In the genomic region with DNA sequence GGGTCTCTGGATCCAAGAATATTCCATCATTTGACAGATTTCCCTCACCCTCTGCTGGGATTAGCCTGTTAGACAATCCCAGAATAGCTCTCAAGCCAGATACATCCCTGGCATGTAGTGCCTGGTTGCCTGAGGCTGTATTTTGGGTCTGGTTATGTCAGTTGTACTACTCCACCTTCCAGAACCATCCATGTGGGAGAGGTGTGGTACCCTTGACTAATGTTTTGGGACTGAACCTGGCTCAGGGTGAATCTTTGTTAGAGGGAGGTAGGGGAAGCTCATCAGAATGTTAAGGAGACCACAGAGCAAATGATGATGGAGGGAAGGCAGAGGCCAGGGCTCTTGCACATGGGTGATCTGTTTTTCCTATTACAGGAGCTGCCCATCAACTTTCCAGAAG, we compare ENCODE assay signal across 2 cellular contexts.
TF ChIP-seq lines count a peak whose summit lies in the region.

No MANE protein-coding gene starts in this region.

TF ChIP-seq in HEK293, 187 proteins besides CTCF, POLR2A, EP300 and RAD21:
- TF ChIP-seq ZNF623 (tag by site-specific recombination; IDR thresholded peaks at IDR 0.05) (no peak), ZBTB20 (tag by site-specific recombination; IDR thresholded peaks at IDR 0.05) (peak; percentile 43; the same call in 1 of the 2 replicates)

TF ChIP-seq in K562, 482 proteins besides CTCF, POLR2A, EP300 and RAD21:
- TF ChIP-seq CSDE1 (IDR thresholded peaks at IDR 0.05) (no peak), RCOR1 (IDR thresholded peaks at IDR 0.05; ENCODE audit: borderline replicate concordance in 1 of 2, low read depth in 2 of 2, low read length in 2 of 2) (no peak), NR3C1 (CRISPR knock-in tag; IDR thresholded peaks at IDR 0.05) (no peak), ELF4 (CRISPR knock-in tag; IDR thresholded peaks at IDR 0.05) (no peak), KHSRP (IDR thresholded peaks at IDR 0.05) (no peak), SRSF9 (IDR thresholded peaks at IDR 0.05; ENCODE audit: borderline replicate concordance, low read depth, low read length) (no peak), BHLHE40 (IDR thresholded peaks at IDR 0.05; ENCODE audit: low read length) (no peak), ZNF174 (CRISPR knock-in tag; IDR thresholded peaks at IDR 0.05) (no peak), YBX1 (IDR thresholded peaks at IDR 0.05) (no peak), HDAC3 (IDR thresholded peaks at IDR 0.05; ENCODE audit: borderline replicate concordance, partially characterized antibody) (no peak)
- TF ChIP-seq, protein P1, sequence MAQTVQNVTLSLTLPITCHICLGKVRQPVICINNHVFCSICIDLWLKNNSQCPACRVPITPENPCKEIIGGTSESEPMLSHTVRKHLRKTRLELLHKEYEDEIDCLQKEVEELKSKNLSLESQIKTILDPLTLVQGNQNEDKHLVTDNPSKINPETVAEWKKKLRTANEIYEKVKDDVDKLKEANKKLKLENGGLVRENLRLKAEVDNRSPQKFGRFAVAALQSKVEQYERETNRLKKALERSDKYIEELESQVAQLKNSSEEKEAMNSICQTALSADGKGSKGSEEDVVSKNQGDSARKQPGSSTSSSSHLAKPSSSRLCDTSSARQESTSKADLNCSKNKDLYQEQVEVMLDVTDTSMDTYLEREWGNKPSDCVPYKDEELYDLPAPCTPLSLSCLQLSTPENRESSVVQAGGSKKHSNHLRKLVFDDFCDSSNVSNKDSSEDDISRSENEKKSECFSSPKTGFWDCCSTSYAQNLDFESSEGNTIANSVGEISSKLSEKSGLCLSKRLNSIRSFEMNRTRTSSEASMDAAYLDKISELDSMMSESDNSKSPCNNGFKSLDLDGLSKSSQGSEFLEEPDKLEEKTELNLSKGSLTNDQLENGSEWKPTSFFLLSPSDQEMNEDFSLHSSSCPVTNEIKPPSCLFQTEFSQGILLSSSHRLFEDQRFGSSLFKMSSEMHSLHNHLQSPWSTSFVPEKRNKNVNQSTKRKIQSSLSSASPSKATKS (CRISPR knock-in tag; IDR thresholded peaks at IDR 0.05) = no peak
